Comparison of ENCODE assay signal across 21 cellular contexts in genomic region chr22:50686794-50687193, GRCh38. TPM values are rescaled to one million over a fixed set of nuclear protein-coding genes. Genes with fewer than 3 reads are reported as not detected.
DNase-seq lines count a peak whose midpoint lies in the region; ATAC-seq and TF ChIP-seq lines count a peak whose summit lies in the region.
"Had no signal": no experiment of that assay in that cellular context is flagged by ENCODE, and none has a peak within 500 bp of the region (broad histone marks: within the 10 kb centered on the region; RNA-seq: fewer than 3 reads in every experiment).

No MANE protein-coding gene starts in this region.

- H3K9me3 ChIP-seq in left ventricle myocardium inferior (replicated peaks) (peaks cover 3% of the 10 kb centered on the region), left lung (no peaks in the 10 kb centered on the region), uterus (no peaks in the 10 kb centered on the region)

- H3K4me1 ChIP-seq in left ventricle myocardium inferior (peaks cover 48% of the 10 kb centered on the region), left lung (peaks cover 0 to 11% of the 10 kb centered on the region in 2 donors), uterus (no peaks in the 10 kb centered on the region)

- H3K27ac ChIP-seq in left ventricle myocardium inferior (replicated peaks) (peak overlapping the region; percentile 12), HL-60 (replicated peaks) (peak overlapping the region; percentile 82), left lung (no peak overlapping the region), uterus (no peak overlapping the region)

- TF ChIP-seq CTCF in left ventricle myocardium inferior (IDR thresholded peaks at IDR 0.05; ENCODE audit: borderline replicate concordance), result no peak
- no peak for TF ChIP-seq CTCF in HL-60 (IDR thresholded peaks at IDR 0.05; ENCODE audit: insufficient read depth, low read length)
- no peak for TF ChIP-seq CTCF in left lung (IDR thresholded peaks at IDR 0.05)
- no peak for TF ChIP-seq CTCF in uterus (IDR thresholded peaks at IDR 0.05)

- ATAC-seq in left cardiac atrium (no peak), left lung (no peak), HG03460 (IDR thresholded peaks at IDR 0.05; ENCODE audit: unreplicated experiment) (no peak)
- ATAC-seq: HCT116, PC-3 had no signal

- peaks cover 3% of the 10 kb centered on the region for H3K36me3 ChIP-seq in left ventricle myocardium inferior
- no peaks in the 10 kb centered on the region for H3K36me3 ChIP-seq in left lung
- no peaks in the 10 kb centered on the region for H3K36me3 ChIP-seq in uterus

- no peak for TF ChIP-seq POLR2A in uterus (IDR thresholded peaks at IDR 0.05)

- H3K4me3 ChIP-seq in left ventricle myocardium inferior (peak overlapping the region; percentile 25), HL-60 (replicated peaks; ENCODE audit: insufficient read depth, low read length) (no peak overlapping the region), left lung (no peak overlapping the region), uterus (no peak overlapping the region)

- H3K27me3 ChIP-seq in left ventricle myocardium inferior (ENCODE audit: low read depth), result peaks cover 31% of the 10 kb centered on the region
- no peaks in the 10 kb centered on the region for H3K27me3 ChIP-seq in HL-60 (ENCODE audit: insufficient read depth, poor library complexity, severe bottlenecking)
- H3K27me3 ChIP-seq in left lung, result no peaks in the 10 kb centered on the region
- no peaks in the 10 kb centered on the region for H3K27me3 ChIP-seq in uterus

- intact Hi-C loops in left ventricle myocardium inferior (cut with micrococcal nuclease) (no loop called here), left cardiac atrium (cut with DNase I) (no loop called here), left lung (cut with DNase I) (no loop called here), uterus (cut with DNase I; ENCODE audit: low total_unique reads) (no loop called here)

- no peak for DNase-seq in left ventricle myocardium inferior
- no peak for DNase-seq in left cardiac atrium
- no peak for DNase-seq in HL-60 (ENCODE audit: low read depth in 1 of 2, low spot score in 1 of 2)
- DNase-seq in left lung, result peak; percentile 4 to 11
- peak; percentile 9 for DNase-seq in stimulated activated CD8-positive, alpha-beta memory T cell treated with anti-CD3 and anti-CD28 coated beads, Interleukin-4, amount 100 ng/mL, for 48 hours
- DNase-seq in stimulated activated naive CD4-positive, alpha-beta T cell treated with Interleukin-2 at 50 U/mL for 16 hours (lab: John Stamatoyannopoulos, UW), result no peak
- DNase-seq in uterus, result no peak
- DNase-seq: C1 segment of cervical spinal cord, EL, NCI-H1105 treated with DMSO at 0.1 percent for 48 hours, NCI-H1694 treated with DMSO at 0.1 percent for 48 hours, NCI-H2081 treated with DMSO at 0.1 percent for 48 hours, NCI-H2171 treated with DMSO at 0.1 percent for 48 hours, NCI-H446, NCI-H526, PC-3, SHP77 had no signal

RNA-seq across cellular contexts. Expression of gene SHANK3, which starts 14.2 kb away (rescaled TPM):
- total RNA-seq in left ventricle myocardium inferior (23.1 TPM), left cardiac atrium (10 to 100 TPM; 19.5 to 34.1 TPM), left lung (10 to 100 TPM; 25.1 to 42.9 TPM), uterus (100 to 1,000 TPM in 1 of 4 donors, 10 to 100 TPM in 2, 1 to 10 TPM in 1; 8.6 to 101 (median 16.9) TPM)

RNA-seq across cellular contexts. Expression of gene ACR, which starts 51.2 kb away (rescaled TPM):
- 0.30 TPM for total RNA-seq in left ventricle myocardium inferior
- 1 to 10 TPM in 1 of 2 donors, not detected in 1; 1.5 TPM for total RNA-seq in left cardiac atrium
- 1 to 10 TPM in 1 of 2 donors, not detected in 1; 1.4 TPM for total RNA-seq in left lung
- 1 to 10 TPM in 1 of 4 donors, under 1 TPM in 1, not detected in 2; 0.35 to 7.9 TPM for total RNA-seq in uterus
- total RNA-seq: M059J, PC-3, RPMI7951 had no signal

RNA-seq across cellular contexts. Expression of gene ARSA, which starts 58.8 kb away (rescaled TPM):
- 23.5 TPM for total RNA-seq in left ventricle myocardium inferior
- 10 to 100 TPM; 27.0 to 32.5 TPM for total RNA-seq in left cardiac atrium
- total RNA-seq in left lung, result 10 to 100 TPM; 46.3 to 58.0 TPM
- total RNA-seq in uterus, result 10 to 100 TPM in 2 of 4 donors, 1 to 10 TPM in 2; 5.3 to 41.6 (median 10.6) TPM

Comparison
In these comparisons a context has a peak if more than half of its experiments do, and no peak if none do; other contexts are left out.
1. DNase-seq: peak in left lung (2 of 2) and stimulated activated CD8-positive, alpha-beta memory T cell treated with anti-CD3 and anti-CD28 coated beads, Interleukin-4, amount 100 ng/mL, for 48 hours (single experiment); none in left ventricle myocardium inferior (single experiment), left cardiac atrium (single experiment), HL-60 (0 of 2), stimulated activated naive CD4-positive, alpha-beta T cell treated with Interleukin-2 at 50 U/mL for 16 hours (single experiment) and uterus (0 of 2).
2. H3K27ac ChIP-seq: peak in left ventricle myocardium inferior (single experiment) and HL-60 (single experiment); none in left lung (0 of 2) and uterus (0 of 2).